ENCODE assay signal across 5 cellular contexts in the genomic region with DNA sequence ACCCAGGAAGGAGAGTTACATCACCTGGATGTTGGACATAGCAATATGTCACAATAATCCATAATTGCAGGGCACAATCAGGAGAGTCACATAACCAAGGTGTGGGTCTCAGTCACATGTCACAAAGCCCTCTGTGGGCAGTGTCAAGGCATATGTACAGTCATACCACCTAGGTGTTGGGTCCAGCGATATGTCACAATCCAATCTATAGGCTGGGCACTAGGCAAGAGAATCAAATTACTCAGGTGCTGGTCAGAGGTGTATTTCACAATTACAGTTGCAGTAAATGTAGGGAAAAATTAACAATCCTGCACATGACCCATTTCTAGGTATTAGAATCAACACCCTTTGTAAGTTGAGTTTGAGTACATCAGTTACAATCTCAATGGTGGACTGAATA.
"Had no signal": no experiment of that assay in that cellular context is flagged by ENCODE, and none has a peak within 500 bp of the region (broad histone marks: within the 10 kb centered on the region; RNA-seq: fewer than 3 reads in every experiment).

No MANE protein-coding gene starts in this region.

- H2AFZ ChIP-seq: GM23338 had no signal

- H3K4me2 ChIP-seq: GM23338 had no signal

- DNase-seq: H9, HCEC 1CT, IMR-90 had no signal

- H3K4me3 ChIP-seq: GM23338, K562 had no signal

- ATAC-seq: GM23338, K562 had no signal
